In the genomic region with DNA sequence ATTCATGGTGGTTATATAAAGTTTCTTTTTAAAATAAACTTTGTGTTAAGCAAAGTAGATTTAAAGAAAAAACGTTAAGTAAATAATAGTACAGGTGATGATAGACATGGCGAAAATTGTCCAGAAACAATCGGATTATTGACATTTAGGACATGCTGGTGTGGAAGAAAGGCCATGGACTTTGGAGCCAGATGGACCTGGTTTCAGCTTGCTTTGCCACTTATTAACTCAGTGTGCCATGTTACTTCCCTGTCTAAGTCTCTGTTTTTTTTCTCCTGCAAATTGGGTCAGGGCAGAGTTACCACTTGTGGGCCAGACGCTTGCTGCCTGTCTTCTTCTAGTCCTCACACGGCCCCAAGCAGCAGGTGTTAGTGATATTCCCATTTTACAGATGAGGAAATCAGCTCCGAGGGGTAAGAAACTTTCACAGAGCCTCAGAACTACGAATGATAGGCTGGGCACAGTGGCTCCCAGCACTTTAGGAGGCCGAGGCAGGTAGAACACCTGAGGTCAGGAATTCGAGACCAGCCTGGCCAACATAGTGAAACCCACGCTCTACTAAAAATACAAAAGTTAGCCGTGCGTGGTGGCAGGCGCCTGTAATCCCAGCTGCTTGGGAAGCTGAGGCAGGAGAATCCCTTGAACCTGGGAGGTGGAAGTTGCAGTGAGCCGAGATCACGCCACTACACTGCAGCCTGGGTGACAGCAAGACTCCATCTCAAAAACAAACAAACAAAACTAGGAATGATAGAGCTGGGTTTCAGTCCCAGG, we compare ENCODE assay signal across 21 cellular contexts. TPM values are rescaled to one million over a fixed set of nuclear protein-coding genes. Genes with fewer than 3 reads are reported as not detected.
DNase-seq lines count a peak whose midpoint lies in the region; ATAC-seq, FAIRE-seq and TF ChIP-seq lines count a peak whose summit lies in the region.
"Had no signal": no experiment of that assay in that cellular context is flagged by ENCODE, and none has a peak within 500 bp of the region (broad histone marks: within the 10 kb centered on the region; RNA-seq: fewer than 3 reads in every experiment).

No MANE protein-coding gene starts in this region.

- ATAC-seq in pancreas: peak; percentile 91 to 97 (median 94)
- no peak for ATAC-seq in HG03521 (IDR thresholded peaks at IDR 0.05; ENCODE audit: unreplicated experiment)
- no peak for ATAC-seq in effector memory CD8-positive, alpha-beta T cell (replicated peaks)
- ATAC-seq: GM12878 had no signal

- 25 to 27% methylated on average over 15 of the region's 15 CpGs for WGBS in pancreas, 2 donors

- TF ChIP-seq POLR2A in Peyer's patch (IDR thresholded peaks at IDR 0.05): no peak

- H3K27me3 Mint-ChIP-seq in Calu3 (ENCODE audit: unreplicated experiment) (no peaks in the 10 kb centered on the region), endothelial cell (ENCODE audit: unreplicated experiment) (no peaks in the 10 kb centered on the region)
- no peaks in the 10 kb centered on the region for H3K27me3 Mint-ChIP-seq in effector memory CD8-positive, alpha-beta T cell
- H3K27me3 Mint-ChIP-seq: activated B cell treated with CpG ODN at 0.5 μM for 24 hours had no signal

- CTCF ChIA-PET in Calu3 (lab: Charles Lee): interaction anchor here (0.6 to 1.6 kb wide), 6 partner anchors 9 to 817 kb away, joined by 3 to 14 read pairs (median 5); no protein-coding TSS in a partner anchor

- H3K4me3 ChIP-seq in Peyer's patch: peak overlapping the region in 1 of 4 donors; percentile 12
- no peak overlapping the region for H3K4me3 ChIP-seq in epithelial cell of proximal tubule (ENCODE audit: low read depth, low read length)
- H3K4me3 ChIP-seq in pancreas: peak overlapping the region in 2 of 4 donors; percentile 7 to 19
- H3K4me3 ChIP-seq: GM12878 had no signal

- H3K4me3 Mint-ChIP-seq in Calu3 (ENCODE audit: low read depth, unreplicated experiment) (peak overlapping the region; percentile 51), endothelial cell (ENCODE audit: unreplicated experiment) (no peak overlapping the region)
- H3K4me3 Mint-ChIP-seq in effector memory CD8-positive, alpha-beta T cell: no peak overlapping the region
- H3K4me3 Mint-ChIP-seq: activated B cell treated with CpG ODN at 0.5 μM for 24 hours had no signal

- intact Hi-C loops in Calu3 (cut with micrococcal nuclease; ENCODE audit: unreplicated experiment): loop anchor here (1.0 to 2.0 kb wide), 2 partner anchors 34 to 69 kb away; a partner anchor contains a TSS
- intact Hi-C loops in pancreas (cut with DNase I): no loop called here

- peak; percentile 71 for DNase-seq in Calu3
- DNase-seq in Peyer's patch: peak in 2 of 3 donors; percentile 56 to 75
- DNase-seq in epithelial cell of proximal tubule (ENCODE audit: low read depth): peak; percentile 25
- peak in 4 of 6 donors; percentile 37 to 78 (median 66) for DNase-seq in pancreas
- DNase-seq in effector memory CD8-positive, alpha-beta T cell: no peak
- no peak for DNase-seq in activated CD4-positive, CD25-positive, alpha-beta regulatory T cell treated with anti-CD3 and anti-CD28 coated beads, Interleukin-2, amount 50 U/mL, for 72 hours
- no peak for DNase-seq in endothelial cell (ENCODE audit: low spot score)
- DNase-seq: activated B cell treated with CpG ODN at 0.5 μM for 24 hours; activated CD8-positive, alpha-beta memory T cell treated with anti-CD3 and anti-CD28 coated beads, Interleukin-2, amount 50 U/mL, for 48 hours; AML-193; caudate nucleus; effector memory CD4-positive, alpha-beta T cell; GDM1; IMR-90; kidney glomerular epithelial cell; MM.1S; NCI-H187 treated with DMSO at 0.1 percent for 48 hours; SHP77 treated with DMSO at 0.1 percent for 48 hours; stimulated activated CD4-positive, alpha-beta T cell treated with anti-CD3 and anti-CD28 coated beads, Interleukin-4, amount 100 ng/mL, for 1 hour had no signal

- H3K36me3 ChIP-seq in Peyer's patch (no peaks in the 10 kb centered on the region), pancreas (no peaks in the 10 kb centered on the region)

- H3K4me1 ChIP-seq in Peyer's patch (peaks cover 6 to 17% (median 9%) of the 10 kb centered on the region in 4 donors), pancreas (peaks cover 42 to 44% (median 42%) of the 10 kb centered on the region in 3 donors)

- BruUV-seq in Calu3 (replicated peaks; lab: Mats Ljungman, UMichigan): no TSS peak

- H3K27me3 ChIP-seq in Peyer's patch (no peaks in the 10 kb centered on the region), pancreas (no peaks in the 10 kb centered on the region)

- H3K9me3 ChIP-seq in Peyer's patch (no peaks in the 10 kb centered on the region), pancreas (no peaks in the 10 kb centered on the region)

- H3K36me3 Mint-ChIP-seq in Calu3 (ENCODE audit: insufficient read depth, unreplicated experiment) (peaks cover 5% of the 10 kb centered on the region), endothelial cell (ENCODE audit: low read depth, unreplicated experiment) (no peaks in the 10 kb centered on the region)
- H3K36me3 Mint-ChIP-seq in effector memory CD8-positive, alpha-beta T cell (ENCODE audit: insufficient read depth): peaks cover 5% of the 10 kb centered on the region

- H3K4me1 Mint-ChIP-seq in Calu3 (ENCODE audit: low read depth, unreplicated experiment): peaks cover 54% of the 10 kb centered on the region
- peaks cover 22 to 45% of the 10 kb centered on the region in 2 donors for H3K4me1 Mint-ChIP-seq in effector memory CD8-positive, alpha-beta T cell (ENCODE audit: low read depth in 2 of 2)
- peaks cover 4% of the 10 kb centered on the region for H3K4me1 Mint-ChIP-seq in endothelial cell (ENCODE audit: unreplicated experiment)

- H3K27ac Mint-ChIP-seq in Calu3 (ENCODE audit: unreplicated experiment) (peak overlapping the region; percentile 71), endothelial cell (ENCODE audit: unreplicated experiment) (no peak overlapping the region)
- peak overlapping the region in 1 of 2 donors; percentile 69 for H3K27ac Mint-ChIP-seq in effector memory CD8-positive, alpha-beta T cell

- TF ChIP-seq CTCF in Calu3 (IDR thresholded peaks at IDR 0.05; ENCODE audit: unreplicated experiment) (no peak), Peyer's patch (IDR thresholded peaks at IDR 0.05) (no peak), epithelial cell of proximal tubule (conservative IDR thresholded peaks at IDR 0.05; ENCODE audit: low read depth, low read length) (no peak), pancreas (IDR thresholded peaks at IDR 0.05) (no peak), endothelial cell (IDR thresholded peaks at IDR 0.05; ENCODE audit: unreplicated experiment) (no peak)

- H3K27ac ChIP-seq in Peyer's patch (peak overlapping the region in 3 of 4 donors; percentile 29 to 82 (median 65)), pancreas (peak overlapping the region; percentile 50 to 93 (median 81))

- H3K9me3 Mint-ChIP-seq in Calu3 (ENCODE audit: low read depth, unreplicated experiment): no peaks in the 10 kb centered on the region
- H3K9me3 Mint-ChIP-seq in effector memory CD8-positive, alpha-beta T cell: no peaks in the 10 kb centered on the region
- no peaks in the 10 kb centered on the region for H3K9me3 Mint-ChIP-seq in endothelial cell (ENCODE audit: unreplicated experiment)
- H3K9me3 Mint-ChIP-seq: activated B cell treated with CpG ODN at 0.5 μM for 24 hours had no signal

- no peak for FAIRE-seq in pancreas (lab: Jason Lieb, UNC)
- FAIRE-seq: GM12878 had no signal

RNA-seq across cellular contexts. Expression of a gene that starts 12.4 kb away (rescaled TPM):
- total RNA-seq in Calu3 (2022): 51.2 and 56.6 TPM in 2 replicates
- 10 to 100 TPM; 42.1 to 77.6 (median 57.7) TPM for total RNA-seq in Peyer's patch
- 19.0 and 22.8 TPM in 2 replicates for total RNA-seq in epithelial cell of proximal tubule
- 10 to 100 TPM; 23.7 to 35.4 (median 27.9) TPM for total RNA-seq in pancreas
- 10 to 100 TPM; 11.0 to 19.4 TPM for polyA plus RNA-seq in pancreas
- total RNA-seq in endothelial cell (ENCODE audit: unreplicated experiment): 34.7 TPM

Comparison
In these comparisons a context has a peak if more than half of its experiments do, and no peak if none do; other contexts are left out.
1. DNase-seq: peak in Calu3 (single experiment), Peyer's patch (2 of 3), epithelial cell of proximal tubule (single experiment) and pancreas (4 of 6); none in effector memory CD8-positive, alpha-beta T cell (0 of 3), activated CD4-positive, CD25-positive, alpha-beta regulatory T cell treated with anti-CD3 and anti-CD28 coated beads, Interleukin-2, amount 50 U/mL, for 72 hours (single experiment) and endothelial cell (single experiment).
2. ATAC-seq: peak in pancreas (4 of 4); none in HG03521 (single experiment) and effector memory CD8-positive, alpha-beta T cell (single experiment).